ENCODE assay signal across 29 cellular contexts in the genomic region with DNA sequence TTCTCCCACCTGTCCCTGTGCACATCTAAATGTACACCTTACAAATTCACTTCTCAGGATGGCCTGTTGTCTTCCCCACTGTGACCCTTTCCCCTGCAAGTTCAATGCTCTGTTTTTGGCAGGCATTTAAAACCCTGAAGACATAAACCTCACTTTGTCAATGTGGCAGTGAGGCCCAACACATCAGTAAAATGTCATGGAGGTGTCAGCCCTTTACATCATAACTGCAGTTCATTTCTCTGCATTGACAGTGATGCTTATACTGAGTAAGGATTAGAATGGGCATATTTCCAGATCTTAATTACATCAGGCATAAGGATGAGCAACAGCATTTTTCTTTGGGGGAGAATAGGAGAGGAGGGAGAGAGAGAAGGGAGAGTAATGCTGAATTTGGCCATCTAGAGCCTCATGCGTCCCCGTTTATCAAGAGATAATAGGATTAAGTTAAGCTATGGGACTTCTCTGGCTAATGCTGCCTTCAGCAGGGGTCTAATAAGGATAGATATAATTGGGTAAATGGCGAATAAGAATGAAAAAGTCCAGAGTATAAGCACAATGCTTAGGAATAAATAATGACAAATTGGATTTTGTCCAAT.
"Had no signal": no experiment of that assay in that cellular context is flagged by ENCODE, and none has a peak within 500 bp of the region (broad histone marks: within the 10 kb centered on the region; RNA-seq: fewer than 3 reads in every experiment).

No MANE protein-coding gene starts in this region.

- H3K36me3 ChIP-seq: adrenal gland, neutrophil, transverse colon had no signal

- FAIRE-seq: endothelial cell of umbilical vein, keratinocyte, urothelium cell line had no signal

- H3K4me3 ChIP-seq: adrenal gland, body of pancreas, mucosa of descending colon, skin epidermis, testis, transverse colon had no signal

- H3K27me3 ChIP-seq: adrenal gland, testis, transverse colon had no signal

- H3K4me1 ChIP-seq: adrenal gland, testis, transverse colon had no signal

- DNase-seq: activated CD4-positive, alpha-beta T cell treated with anti-CD3 and anti-CD28 coated beads for 36 hours; activated CD4-positive, alpha-beta T cell treated with anti-CD3 and anti-CD28 coated beads, Interleukin-2, amount 50 U/mL, for 4 hours; activated CD4-positive, CD25-positive, alpha-beta regulatory T cell; activated effector memory CD4-positive, alpha-beta T cell treated with anti-CD3 and anti-CD28 coated beads, Interleukin-2, amount 50 U/mL, for 16 hours; activated naive CD4-positive, alpha-beta T cell treated with anti-CD3 and anti-CD28 coated beads for 36 hours; activated naive CD8-positive, alpha-beta T cell treated with anti-CD3 and anti-CD28 coated beads for 36 hours; activated T-cell treated with anti-CD3 and anti-CD28 coated beads for 4 hours; adrenal gland; aorta; body of pancreas; cortex of kidney; foreskin fibroblast; head of caudate nucleus; hippocampal formation; left cardiac atrium; left ventricle myocardium superior; mucosa of descending colon; stimulated activated CD4-positive, alpha-beta T cell treated with anti-CD3 and anti-CD28 coated beads, Interleukin-12 subunit alpha, Interleukin-12 subunit beta, amount 100 ng/mL, for 4 hours; stimulated activated CD4-positive, alpha-beta T cell treated with anti-CD3 and anti-CD28 coated beads, Interleukin-4, amount 100 ng/mL, for 1 hour; stimulated activated naive CD8-positive, alpha-beta T cell treated with anti-CD3 and anti-CD28 coated beads, Interleukin-15, Interleukin-2, amounts not matched to agents 100 U/mL and 50 U/mL, for 24 hours; testis; transverse colon had no signal

- H3K9me3 ChIP-seq: adrenal gland, body of pancreas, mucosa of descending colon, neutrophil, testis, transverse colon had no signal

- H3K27ac ChIP-seq: adrenal gland, body of pancreas, neutrophil, skin epidermis, testis, transverse colon had no signal

- ATAC-seq: activated CD4-positive, alpha-beta T cell treated with anti-CD3 and anti-CD28 coated beads for 36 hours; body of pancreas; left cardiac atrium; left ventricle myocardium superior; mucosa of descending colon; natural killer cell treated with Interleukin-12 subunit alpha and Interleukin-12 subunit beta and Interleukin-15 and Interleukin-18, amount 100 ng/mL, for 72 hours; sciatic nerve; stimulated activated naive CD8-positive, alpha-beta T cell treated with anti-CD3 and anti-CD28 coated beads, Interleukin-15, Interleukin-2, amounts not matched to agents 100 U/mL and 50 U/mL, for 24 hours had no signal
